ENCODE assay signal across 1 cellular context in the genomic region with DNA sequence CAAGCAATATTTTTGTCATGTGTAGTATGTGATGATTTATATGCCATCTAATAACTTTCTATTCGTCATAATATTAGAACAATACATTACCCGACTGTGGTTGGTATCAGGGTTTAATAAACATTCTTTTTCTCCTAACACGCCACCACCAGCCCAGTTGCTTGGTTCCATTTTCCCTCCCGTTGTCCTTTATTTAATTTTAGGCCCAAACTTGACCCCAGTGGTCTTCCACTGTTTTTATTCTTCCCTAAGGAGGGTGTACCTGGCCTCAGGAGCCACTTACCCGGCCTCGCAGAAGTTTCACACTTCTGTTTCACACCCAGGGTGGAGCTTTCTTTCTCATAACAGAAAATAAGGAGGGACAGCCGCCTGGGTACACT.
TF ChIP-seq lines count a peak whose summit lies in the region.

No MANE protein-coding gene starts in this region.

TF ChIP-seq in H1, 55 proteins besides CTCF, POLR2A, EP300 and RAD21 (continued from another document):
- TF ChIP-seq, protein P1, sequence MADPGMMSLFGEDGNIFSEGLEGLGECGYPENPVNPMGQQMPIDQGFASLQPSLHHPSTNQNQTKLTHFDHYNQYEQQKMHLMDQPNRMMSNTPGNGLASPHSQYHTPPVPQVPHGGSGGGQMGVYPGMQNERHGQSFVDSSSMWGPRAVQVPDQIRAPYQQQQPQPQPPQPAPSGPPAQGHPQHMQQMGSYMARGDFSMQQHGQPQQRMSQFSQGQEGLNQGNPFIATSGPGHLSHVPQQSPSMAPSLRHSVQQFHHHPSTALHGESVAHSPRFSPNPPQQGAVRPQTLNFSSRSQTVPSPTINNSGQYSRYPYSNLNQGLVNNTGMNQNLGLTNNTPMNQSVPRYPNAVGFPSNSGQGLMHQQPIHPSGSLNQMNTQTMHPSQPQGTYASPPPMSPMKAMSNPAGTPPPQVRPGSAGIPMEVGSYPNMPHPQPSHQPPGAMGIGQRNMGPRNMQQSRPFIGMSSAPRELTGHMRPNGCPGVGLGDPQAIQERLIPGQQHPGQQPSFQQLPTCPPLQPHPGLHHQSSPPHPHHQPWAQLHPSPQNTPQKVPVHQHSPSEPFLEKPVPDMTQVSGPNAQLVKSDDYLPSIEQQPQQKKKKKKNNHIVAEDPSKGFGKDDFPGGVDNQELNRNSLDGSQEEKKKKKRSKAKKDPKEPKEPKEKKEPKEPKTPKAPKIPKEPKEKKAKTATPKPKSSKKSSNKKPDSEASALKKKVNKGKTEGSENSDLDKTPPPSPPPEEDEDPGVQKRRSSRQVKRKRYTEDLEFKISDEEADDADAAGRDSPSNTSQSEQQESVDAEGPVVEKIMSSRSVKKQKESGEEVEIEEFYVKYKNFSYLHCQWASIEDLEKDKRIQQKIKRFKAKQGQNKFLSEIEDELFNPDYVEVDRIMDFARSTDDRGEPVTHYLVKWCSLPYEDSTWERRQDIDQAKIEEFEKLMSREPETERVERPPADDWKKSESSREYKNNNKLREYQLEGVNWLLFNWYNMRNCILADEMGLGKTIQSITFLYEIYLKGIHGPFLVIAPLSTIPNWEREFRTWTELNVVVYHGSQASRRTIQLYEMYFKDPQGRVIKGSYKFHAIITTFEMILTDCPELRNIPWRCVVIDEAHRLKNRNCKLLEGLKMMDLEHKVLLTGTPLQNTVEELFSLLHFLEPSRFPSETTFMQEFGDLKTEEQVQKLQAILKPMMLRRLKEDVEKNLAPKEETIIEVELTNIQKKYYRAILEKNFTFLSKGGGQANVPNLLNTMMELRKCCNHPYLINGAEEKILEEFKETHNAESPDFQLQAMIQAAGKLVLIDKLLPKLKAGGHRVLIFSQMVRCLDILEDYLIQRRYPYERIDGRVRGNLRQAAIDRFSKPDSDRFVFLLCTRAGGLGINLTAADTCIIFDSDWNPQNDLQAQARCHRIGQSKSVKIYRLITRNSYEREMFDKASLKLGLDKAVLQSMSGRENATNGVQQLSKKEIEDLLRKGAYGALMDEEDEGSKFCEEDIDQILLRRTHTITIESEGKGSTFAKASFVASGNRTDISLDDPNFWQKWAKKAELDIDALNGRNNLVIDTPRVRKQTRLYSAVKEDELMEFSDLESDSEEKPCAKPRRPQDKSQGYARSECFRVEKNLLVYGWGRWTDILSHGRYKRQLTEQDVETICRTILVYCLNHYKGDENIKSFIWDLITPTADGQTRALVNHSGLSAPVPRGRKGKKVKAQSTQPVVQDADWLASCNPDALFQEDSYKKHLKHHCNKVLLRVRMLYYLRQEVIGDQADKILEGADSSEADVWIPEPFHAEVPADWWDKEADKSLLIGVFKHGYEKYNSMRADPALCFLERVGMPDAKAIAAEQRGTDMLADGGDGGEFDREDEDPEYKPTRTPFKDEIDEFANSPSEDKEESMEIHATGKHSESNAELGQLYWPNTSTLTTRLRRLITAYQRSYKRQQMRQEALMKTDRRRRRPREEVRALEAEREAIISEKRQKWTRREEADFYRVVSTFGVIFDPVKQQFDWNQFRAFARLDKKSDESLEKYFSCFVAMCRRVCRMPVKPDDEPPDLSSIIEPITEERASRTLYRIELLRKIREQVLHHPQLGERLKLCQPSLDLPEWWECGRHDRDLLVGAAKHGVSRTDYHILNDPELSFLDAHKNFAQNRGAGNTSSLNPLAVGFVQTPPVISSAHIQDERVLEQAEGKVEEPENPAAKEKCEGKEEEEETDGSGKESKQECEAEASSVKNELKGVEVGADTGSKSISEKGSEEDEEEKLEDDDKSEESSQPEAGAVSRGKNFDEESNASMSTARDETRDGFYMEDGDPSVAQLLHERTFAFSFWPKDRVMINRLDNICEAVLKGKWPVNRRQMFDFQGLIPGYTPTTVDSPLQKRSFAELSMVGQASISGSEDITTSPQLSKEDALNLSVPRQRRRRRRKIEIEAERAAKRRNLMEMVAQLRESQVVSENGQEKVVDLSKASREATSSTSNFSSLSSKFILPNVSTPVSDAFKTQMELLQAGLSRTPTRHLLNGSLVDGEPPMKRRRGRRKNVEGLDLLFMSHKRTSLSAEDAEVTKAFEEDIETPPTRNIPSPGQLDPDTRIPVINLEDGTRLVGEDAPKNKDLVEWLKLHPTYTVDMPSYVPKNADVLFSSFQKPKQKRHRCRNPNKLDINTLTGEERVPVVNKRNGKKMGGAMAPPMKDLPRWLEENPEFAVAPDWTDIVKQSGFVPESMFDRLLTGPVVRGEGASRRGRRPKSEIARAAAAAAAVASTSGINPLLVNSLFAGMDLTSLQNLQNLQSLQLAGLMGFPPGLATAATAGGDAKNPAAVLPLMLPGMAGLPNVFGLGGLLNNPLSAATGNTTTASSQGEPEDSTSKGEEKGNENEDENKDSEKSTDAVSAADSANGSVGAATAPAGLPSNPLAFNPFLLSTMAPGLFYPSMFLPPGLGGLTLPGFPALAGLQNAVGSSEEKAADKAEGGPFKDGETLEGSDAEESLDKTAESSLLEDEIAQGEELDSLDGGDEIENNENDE (IDR thresholded peaks at IDR 0.05; ENCODE audit: insufficient replicate concordance, low read length): peak; percentile 12
- TF ChIP-seq EZH2 (IDR thresholded peaks at IDR 0.05; ENCODE audit: low read depth, low read length, severe bottlenecking) (no peak), NRF1 (IDR thresholded peaks at IDR 0.05; ENCODE audit: low read depth, low read length) (no peak), TAF7 (optimal IDR thresholded peaks at IDR 0.05; ENCODE audit: borderline replicate concordance, low read depth, low read length) (peak; percentile 10), SP1 (IDR thresholded peaks at IDR 0.05; ENCODE audit: low read depth, low read length) (no peak), SIN3A (conservative IDR thresholded peaks at IDR 0.05 in 1 of 2, IDR thresholded peaks at IDR 0.05 in 1 of 2; ENCODE audit: low read depth in 1 of 2, low read length in 2 of 2) (no peak), SP2 (IDR thresholded peaks at IDR 0.05; ENCODE audit: low read length) (no peak), CREB1 (IDR thresholded peaks at IDR 0.05) (no peak), SAP30 (IDR thresholded peaks at IDR 0.05; ENCODE audit: insufficient read depth, insufficient replicate concordance, low read length) (peak; percentile 27)
TF ChIP-seq in H1: peak in this region for 3.
